Comparison of ENCODE assay signal across 1 cellular context in the genomic region with DNA sequence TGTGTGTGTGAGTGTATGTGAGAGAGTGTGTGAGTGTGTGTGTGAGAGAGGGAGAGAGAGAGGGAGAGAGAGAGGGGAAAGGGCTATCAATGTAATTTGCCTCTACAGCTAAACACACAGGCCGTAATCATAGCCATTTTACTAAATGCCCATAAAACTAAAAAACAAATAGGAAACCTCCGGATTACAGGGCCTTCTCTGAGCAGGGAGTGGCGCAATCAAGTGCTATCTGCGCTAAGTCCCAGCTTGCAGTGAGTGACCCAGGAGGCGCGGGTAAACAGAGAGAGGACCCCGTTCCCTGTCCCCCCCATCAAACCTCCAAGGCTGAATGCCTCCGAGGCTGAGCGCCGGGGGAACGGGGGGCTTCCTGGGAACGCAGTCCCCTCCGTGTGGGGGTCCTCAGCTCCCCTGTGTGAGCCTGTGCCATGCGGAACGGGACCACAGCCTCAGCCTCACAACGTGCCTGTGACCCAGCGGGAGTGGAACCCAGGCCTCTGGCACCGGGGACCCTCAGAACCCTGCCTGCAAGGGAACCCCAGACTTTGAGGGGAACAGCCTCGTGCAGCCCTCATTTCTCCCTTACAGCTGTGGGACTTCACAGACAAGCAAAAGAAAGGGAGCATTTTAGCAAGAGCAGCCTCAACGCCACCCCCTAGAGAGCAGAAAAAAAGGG.
TF ChIP-seq lines count a peak whose summit lies in the region.

No MANE protein-coding gene starts in this region.

TF ChIP-seq in HepG2, 621 proteins besides CTCF, POLR2A, EP300 and RAD21 (continued from another document):
- TF ChIP-seq, protein P1, sequence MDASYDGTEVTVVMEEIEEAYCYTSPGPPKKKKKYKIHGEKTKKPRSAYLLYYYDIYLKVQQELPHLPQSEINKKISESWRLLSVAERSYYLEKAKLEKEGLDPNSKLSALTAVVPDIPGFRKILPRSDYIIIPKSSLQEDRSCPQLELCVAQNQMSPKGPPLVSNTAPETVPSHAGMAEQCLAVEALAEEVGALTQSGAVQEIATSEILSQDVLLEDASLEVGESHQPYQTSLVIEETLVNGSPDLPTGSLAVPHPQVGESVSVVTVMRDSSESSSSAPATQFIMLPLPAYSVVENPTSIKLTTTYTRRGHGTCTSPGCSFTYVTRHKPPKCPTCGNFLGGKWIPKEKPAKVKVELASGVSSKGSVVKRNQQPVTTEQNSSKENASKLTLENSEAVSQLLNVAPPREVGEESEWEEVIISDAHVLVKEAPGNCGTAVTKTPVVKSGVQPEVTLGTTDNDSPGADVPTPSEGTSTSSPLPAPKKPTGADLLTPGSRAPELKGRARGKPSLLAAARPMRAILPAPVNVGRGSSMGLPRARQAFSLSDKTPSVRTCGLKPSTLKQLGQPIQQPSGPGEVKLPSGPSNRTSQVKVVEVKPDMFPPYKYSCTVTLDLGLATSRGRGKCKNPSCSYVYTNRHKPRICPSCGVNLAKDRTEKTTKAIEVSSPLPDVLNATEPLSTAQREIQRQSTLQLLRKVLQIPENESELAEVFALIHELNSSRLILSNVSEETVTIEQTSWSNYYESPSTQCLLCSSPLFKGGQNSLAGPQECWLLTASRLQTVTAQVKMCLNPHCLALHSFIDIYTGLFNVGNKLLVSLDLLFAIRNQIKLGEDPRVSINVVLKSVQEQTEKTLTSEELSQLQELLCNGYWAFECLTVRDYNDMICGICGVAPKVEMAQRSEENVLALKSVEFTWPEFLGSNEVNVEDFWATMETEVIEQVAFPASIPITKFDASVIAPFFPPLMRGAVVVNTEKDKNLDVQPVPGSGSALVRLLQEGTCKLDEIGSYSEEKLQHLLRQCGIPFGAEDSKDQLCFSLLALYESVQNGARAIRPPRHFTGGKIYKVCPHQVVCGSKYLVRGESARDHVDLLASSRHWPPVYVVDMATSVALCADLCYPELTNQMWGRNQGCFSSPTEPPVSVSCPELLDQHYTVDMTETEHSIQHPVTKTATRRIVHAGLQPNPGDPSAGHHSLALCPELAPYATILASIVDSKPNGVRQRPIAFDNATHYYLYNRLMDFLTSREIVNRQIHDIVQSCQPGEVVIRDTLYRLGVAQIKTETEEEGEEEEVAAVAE (CRISPR knock-in tag; IDR thresholded peaks at IDR 0.05; ENCODE audit: borderline replicate concordance) = no peak
- TF ChIP-seq, protein P2, sequence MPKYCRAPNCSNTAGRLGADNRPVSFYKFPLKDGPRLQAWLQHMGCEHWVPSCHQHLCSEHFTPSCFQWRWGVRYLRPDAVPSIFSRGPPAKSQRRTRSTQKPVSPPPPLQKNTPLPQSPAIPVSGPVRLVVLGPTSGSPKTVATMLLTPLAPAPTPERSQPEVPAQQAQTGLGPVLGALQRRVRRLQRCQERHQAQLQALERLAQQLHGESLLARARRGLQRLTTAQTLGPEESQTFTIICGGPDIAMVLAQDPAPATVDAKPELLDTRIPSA (CRISPR knock-in tag; IDR thresholded peaks at IDR 0.05; ENCODE audit: borderline replicate concordance) = no peak
- TF ChIP-seq, protein P3, sequence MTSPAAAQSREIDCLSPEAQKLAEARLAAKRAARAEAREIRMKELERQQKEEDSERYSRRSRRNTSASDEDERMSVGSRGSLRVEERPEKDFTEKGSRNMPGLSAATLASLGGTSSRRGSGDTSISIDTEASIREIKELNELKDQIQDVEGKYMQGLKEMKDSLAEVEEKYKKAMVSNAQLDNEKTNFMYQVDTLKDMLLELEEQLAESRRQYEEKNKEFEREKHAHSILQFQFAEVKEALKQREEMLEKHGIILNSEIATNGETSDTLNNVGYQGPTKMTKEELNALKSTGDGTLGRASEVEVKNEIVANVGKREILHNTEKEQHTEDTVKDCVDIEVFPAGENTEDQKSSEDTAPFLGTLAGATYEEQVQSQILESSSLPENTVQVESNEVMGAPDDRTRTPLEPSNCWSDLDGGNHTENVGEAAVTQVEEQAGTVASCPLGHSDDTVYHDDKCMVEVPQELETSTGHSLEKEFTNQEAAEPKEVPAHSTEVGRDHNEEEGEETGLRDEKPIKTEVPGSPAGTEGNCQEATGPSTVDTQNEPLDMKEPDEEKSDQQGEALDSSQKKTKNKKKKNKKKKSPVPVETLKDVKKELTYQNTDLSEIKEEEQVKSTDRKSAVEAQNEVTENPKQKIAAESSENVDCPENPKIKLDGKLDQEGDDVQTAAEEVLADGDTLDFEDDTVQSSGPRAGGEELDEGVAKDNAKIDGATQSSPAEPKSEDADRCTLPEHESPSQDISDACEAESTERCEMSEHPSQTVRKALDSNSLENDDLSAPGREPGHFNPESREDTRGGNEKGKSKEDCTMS (CRISPR knock-in tag; conservative IDR thresholded peaks at IDR 0.05) = no peak
- peak; percentile 25; the same call in 1 of the 2 replicates for TF ChIP-seq SMC3 (IDR thresholded peaks at IDR 0.05; ENCODE audit: low read length)
- TF ChIP-seq, protein P4, sequence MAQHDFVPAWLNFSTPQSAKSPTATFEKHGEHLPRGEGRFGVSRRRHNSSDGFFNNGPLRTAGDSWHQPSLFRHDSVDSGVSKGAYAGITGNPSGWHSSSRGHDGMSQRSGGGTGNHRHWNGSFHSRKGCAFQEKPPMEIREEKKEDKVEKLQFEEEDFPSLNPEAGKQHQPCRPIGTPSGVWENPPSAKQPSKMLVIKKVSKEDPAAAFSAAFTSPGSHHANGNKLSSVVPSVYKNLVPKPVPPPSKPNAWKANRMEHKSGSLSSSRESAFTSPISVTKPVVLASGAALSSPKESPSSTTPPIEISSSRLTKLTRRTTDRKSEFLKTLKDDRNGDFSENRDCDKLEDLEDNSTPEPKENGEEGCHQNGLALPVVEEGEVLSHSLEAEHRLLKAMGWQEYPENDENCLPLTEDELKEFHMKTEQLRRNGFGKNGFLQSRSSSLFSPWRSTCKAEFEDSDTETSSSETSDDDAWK (CRISPR knock-in tag; IDR thresholded peaks at IDR 0.05) = no peak
- TF ChIP-seq KDM2A (CRISPR knock-in tag; IDR thresholded peaks at IDR 0.05; ENCODE audit: borderline replicate concordance, low read depth) = 0 out of 2 replicates have a peak, but pooled peaks have one; percentile 30
- no peak for TF ChIP-seq ZNF547 (CRISPR knock-in tag; IDR thresholded peaks at IDR 0.05)
- TF ChIP-seq ATRX (CRISPR knock-in tag; IDR thresholded peaks at IDR 0.05; ENCODE audit: borderline replicate concordance) = no peak
- TF ChIP-seq SCMH1 (CRISPR knock-in tag; IDR thresholded peaks at IDR 0.05; ENCODE audit: borderline replicate concordance) = no peak
- TF ChIP-seq, protein P5, sequence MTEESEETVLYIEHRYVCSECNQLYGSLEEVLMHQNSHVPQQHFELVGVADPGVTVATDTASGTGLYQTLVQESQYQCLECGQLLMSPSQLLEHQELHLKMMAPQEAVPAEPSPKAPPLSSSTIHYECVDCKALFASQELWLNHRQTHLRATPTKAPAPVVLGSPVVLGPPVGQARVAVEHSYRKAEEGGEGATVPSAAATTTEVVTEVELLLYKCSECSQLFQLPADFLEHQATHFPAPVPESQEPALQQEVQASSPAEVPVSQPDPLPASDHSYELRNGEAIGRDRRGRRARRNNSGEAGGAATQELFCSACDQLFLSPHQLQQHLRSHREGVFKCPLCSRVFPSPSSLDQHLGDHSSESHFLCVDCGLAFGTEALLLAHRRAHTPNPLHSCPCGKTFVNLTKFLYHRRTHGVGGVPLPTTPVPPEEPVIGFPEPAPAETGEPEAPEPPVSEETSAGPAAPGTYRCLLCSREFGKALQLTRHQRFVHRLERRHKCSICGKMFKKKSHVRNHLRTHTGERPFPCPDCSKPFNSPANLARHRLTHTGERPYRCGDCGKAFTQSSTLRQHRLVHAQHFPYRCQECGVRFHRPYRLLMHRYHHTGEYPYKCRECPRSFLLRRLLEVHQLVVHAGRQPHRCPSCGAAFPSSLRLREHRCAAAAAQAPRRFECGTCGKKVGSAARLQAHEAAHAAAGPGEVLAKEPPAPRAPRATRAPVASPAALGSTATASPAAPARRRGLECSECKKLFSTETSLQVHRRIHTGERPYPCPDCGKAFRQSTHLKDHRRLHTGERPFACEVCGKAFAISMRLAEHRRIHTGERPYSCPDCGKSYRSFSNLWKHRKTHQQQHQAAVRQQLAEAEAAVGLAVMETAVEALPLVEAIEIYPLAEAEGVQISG (CRISPR knock-in tag; IDR thresholded peaks at IDR 0.05) = no peak; the same call in 1 of the 2 replicates
- TF ChIP-seq ZNF782 (CRISPR knock-in tag; IDR thresholded peaks at IDR 0.05; ENCODE audit: borderline replicate concordance) = no peak
- TF ChIP-seq ZNF83 (CRISPR knock-in tag; IDR thresholded peaks at IDR 0.05; ENCODE audit: borderline replicate concordance) = no peak; the same call in 1 of the 2 replicates
- TF ChIP-seq ZNF790 (CRISPR knock-in tag; IDR thresholded peaks at IDR 0.05; ENCODE audit: borderline replicate concordance) = peak; percentile 54
- TF ChIP-seq GPN1 (CRISPR knock-in tag; IDR thresholded peaks at IDR 0.05; ENCODE audit: borderline replicate concordance) = no peak
- 0 out of 2 replicates have a peak, but pooled peaks have one; percentile 20 for TF ChIP-seq ZSCAN20 (CRISPR knock-in tag; IDR thresholded peaks at IDR 0.05; ENCODE audit: borderline replicate concordance)
- TF ChIP-seq TOE1 (CRISPR knock-in tag; IDR thresholded peaks at IDR 0.05) = peak; percentile 54; the same call in 1 of the 2 replicates
- no peak for TF ChIP-seq NKX3-1 (CRISPR knock-in tag; IDR thresholded peaks at IDR 0.05)
- TF ChIP-seq SMAD1 (CRISPR knock-in tag; IDR thresholded peaks at IDR 0.05; ENCODE audit: borderline replicate concordance, low read depth) = no peak
- peak; percentile 58; the same call in 1 of the 2 replicates for TF ChIP-seq SIN3A (IDR thresholded peaks at IDR 0.05; ENCODE audit: borderline replicate concordance, low read depth, low read length)
- TF ChIP-seq MEF2D (CRISPR knock-in tag; IDR thresholded peaks at IDR 0.05) = no peak
- TF ChIP-seq, protein P6, sequence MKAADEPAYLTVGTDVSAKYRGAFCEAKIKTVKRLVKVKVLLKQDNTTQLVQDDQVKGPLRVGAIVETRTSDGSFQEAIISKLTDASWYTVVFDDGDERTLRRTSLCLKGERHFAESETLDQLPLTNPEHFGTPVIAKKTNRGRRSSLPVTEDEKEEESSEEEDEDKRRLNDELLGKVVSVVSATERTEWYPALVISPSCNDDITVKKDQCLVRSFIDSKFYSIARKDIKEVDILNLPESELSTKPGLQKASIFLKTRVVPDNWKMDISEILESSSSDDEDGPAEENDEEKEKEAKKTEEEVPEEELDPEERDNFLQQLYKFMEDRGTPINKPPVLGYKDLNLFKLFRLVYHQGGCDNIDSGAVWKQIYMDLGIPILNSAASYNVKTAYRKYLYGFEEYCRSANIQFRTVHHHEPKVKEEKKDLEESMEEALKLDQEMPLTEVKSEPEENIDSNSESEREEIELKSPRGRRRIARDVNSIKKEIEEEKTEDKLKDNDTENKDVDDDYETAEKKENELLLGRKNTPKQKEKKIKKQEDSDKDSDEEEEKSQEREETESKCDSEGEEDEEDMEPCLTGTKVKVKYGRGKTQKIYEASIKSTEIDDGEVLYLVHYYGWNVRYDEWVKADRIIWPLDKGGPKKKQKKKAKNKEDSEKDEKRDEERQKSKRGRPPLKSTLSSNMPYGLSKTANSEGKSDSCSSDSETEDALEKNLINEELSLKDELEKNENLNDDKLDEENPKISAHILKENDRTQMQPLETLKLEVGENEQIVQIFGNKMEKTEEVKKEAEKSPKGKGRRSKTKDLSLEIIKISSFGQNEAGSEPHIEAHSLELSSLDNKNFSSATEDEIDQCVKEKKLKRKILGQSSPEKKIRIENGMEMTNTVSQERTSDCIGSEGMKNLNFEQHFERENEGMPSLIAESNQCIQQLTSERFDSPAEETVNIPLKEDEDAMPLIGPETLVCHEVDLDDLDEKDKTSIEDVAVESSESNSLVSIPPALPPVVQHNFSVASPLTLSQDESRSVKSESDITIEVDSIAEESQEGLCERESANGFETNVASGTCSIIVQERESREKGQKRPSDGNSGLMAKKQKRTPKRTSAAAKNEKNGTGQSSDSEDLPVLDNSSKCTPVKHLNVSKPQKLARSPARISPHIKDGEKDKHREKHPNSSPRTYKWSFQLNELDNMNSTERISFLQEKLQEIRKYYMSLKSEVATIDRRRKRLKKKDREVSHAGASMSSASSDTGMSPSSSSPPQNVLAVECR (CRISPR knock-in tag; IDR thresholded peaks at IDR 0.05; ENCODE audit: borderline replicate concordance) = peak; percentile 69; the same call in 1 of the 2 replicates
- no peak for TF ChIP-seq SRSF1 (optimal IDR thresholded peaks at IDR 0.05; ENCODE audit: low read depth, low read length)
- TF ChIP-seq, protein P7, sequence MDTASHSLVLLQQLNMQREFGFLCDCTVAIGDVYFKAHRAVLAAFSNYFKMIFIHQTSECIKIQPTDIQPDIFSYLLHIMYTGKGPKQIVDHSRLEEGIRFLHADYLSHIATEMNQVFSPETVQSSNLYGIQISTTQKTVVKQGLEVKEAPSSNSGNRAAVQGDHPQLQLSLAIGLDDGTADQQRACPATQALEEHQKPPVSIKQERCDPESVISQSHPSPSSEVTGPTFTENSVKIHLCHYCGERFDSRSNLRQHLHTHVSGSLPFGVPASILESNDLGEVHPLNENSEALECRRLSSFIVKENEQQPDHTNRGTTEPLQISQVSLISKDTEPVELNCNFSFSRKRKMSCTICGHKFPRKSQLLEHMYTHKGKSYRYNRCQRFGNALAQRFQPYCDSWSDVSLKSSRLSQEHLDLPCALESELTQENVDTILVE (CRISPR knock-in tag; IDR thresholded peaks at IDR 0.05) = no peak
- TF ChIP-seq BRD4 (CRISPR knock-in tag; IDR thresholded peaks at IDR 0.05) = peak; percentile 49; the same call in 1 of the 2 replicates
- TF ChIP-seq, protein P8, sequence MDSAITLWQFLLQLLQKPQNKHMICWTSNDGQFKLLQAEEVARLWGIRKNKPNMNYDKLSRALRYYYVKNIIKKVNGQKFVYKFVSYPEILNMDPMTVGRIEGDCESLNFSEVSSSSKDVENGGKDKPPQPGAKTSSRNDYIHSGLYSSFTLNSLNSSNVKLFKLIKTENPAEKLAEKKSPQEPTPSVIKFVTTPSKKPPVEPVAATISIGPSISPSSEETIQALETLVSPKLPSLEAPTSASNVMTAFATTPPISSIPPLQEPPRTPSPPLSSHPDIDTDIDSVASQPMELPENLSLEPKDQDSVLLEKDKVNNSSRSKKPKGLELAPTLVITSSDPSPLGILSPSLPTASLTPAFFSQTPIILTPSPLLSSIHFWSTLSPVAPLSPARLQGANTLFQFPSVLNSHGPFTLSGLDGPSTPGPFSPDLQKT (CRISPR knock-in tag; IDR thresholded peaks at IDR 0.05; ENCODE audit: borderline replicate concordance) = no peak
- no peak for TF ChIP-seq ZNF274 (CRISPR knock-in tag; IDR thresholded peaks at IDR 0.05)
- TF ChIP-seq SAP130 (CRISPR knock-in tag; IDR thresholded peaks at IDR 0.05; ENCODE audit: low read depth) = peak; percentile 58
- no peak for TF ChIP-seq PPARG (CRISPR knock-in tag; conservative IDR thresholded peaks at IDR 0.05)
- TF ChIP-seq, protein P9, sequence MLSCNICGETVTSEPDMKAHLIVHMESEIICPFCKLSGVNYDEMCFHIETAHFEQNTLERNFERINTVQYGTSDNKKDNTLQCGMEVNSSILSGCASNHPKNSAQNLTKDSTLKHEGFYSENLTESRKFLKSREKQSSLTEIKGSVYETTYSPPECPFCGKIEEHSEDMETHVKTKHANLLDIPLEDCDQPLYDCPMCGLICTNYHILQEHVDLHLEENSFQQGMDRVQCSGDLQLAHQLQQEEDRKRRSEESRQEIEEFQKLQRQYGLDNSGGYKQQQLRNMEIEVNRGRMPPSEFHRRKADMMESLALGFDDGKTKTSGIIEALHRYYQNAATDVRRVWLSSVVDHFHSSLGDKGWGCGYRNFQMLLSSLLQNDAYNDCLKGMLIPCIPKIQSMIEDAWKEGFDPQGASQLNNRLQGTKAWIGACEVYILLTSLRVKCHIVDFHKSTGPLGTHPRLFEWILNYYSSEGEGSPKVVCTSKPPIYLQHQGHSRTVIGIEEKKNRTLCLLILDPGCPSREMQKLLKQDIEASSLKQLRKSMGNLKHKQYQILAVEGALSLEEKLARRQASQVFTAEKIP (CRISPR knock-in tag; IDR thresholded peaks at IDR 0.05; ENCODE audit: borderline replicate concordance) = no peak
- TF ChIP-seq ZNF33B (CRISPR knock-in tag; IDR thresholded peaks at IDR 0.05) = no peak
